Comparison of ENCODE assay signal across 26 cellular contexts in the genomic region with DNA sequence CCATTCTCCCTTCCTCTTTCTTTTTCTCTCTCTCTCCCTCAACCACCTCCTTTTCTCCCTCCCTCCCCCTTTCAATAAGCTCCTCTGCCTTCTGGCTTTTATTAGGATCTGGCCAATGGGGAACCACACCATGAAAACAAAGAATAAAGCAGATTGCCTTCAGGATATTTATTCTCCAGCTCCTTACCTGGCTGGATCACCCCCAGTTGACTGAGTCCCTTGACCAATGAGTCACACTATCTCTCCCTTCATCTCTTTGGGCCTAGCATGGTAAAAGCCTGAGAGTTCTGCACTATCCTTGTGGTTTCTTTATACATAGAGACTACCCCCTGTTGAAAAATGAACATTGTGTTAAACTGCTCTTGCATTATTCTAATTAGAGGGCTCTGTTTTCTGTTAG.
"Had no signal": no experiment of that assay in that cellular context is flagged by ENCODE, and none has a peak within 500 bp of the region (broad histone marks: within the 10 kb centered on the region; RNA-seq: fewer than 3 reads in every experiment).

No MANE protein-coding gene starts in this region.

- H3K4me1 Mint-ChIP-seq: naive thymus-derived CD8-positive, alpha-beta T cell; stimulated activated effector memory CD8-positive, alpha-beta T cell treated with anti-CD3 and anti-CD28 coated beads, Interleukin-12 subunit alpha, Interleukin-12 subunit beta, amount 100 ng/mL, for 72 hours had no signal

- H3K36me3 ChIP-seq: esophagus squamous epithelium, heart right ventricle, pancreas, right lobe of liver, stomach, tibial artery, upper lobe of left lung had no signal

- H3K27me3 ChIP-seq: esophagus squamous epithelium, heart right ventricle, pancreas, right lobe of liver, stomach, tibial artery, upper lobe of left lung had no signal

- H3K4me3 Mint-ChIP-seq: effector memory CD8-positive, alpha-beta T cell; naive thymus-derived CD8-positive, alpha-beta T cell; nephron progenitor cell; stimulated activated effector memory CD8-positive, alpha-beta T cell treated with anti-CD3 and anti-CD28 coated beads, Interleukin-12 subunit alpha, Interleukin-12 subunit beta, amount 100 ng/mL, for 72 hours had no signal

- H3K27ac ChIP-seq: esophagus squamous epithelium, heart right ventricle, pancreas, right lobe of liver, tibial artery, upper lobe of left lung had no signal

- H3K9me3 Mint-ChIP-seq: nephron progenitor cell had no signal

- H3K9me3 ChIP-seq: esophagus squamous epithelium, heart right ventricle, pancreas, right lobe of liver, stomach, tibial artery, upper lobe of left lung had no signal

- DNase-seq: cerebellar nuclear complex; cortex of kidney; effector memory CD8-positive, alpha-beta T cell; erythroblast; esophagus squamous epithelium; foreskin melanocyte; glutamatergic neuron; heart right ventricle; hypothalamus; kidney; naive thymus-derived CD8-positive, alpha-beta T cell; nephron progenitor cell; occipital lobe; pancreas; right lobe of liver; small intestine; stimulated activated CD4-positive, alpha-beta T cell treated with anti-CD3 and anti-CD28 coated beads, Interleukin-12 subunit alpha, Interleukin-12 subunit beta, amount 100 ng/mL, for 4 hours; stimulated activated CD4-positive, alpha-beta T cell treated with anti-CD3 and anti-CD28 coated beads, Interleukin-1b, Interleukin-23, amount 100 ng/mL, for 48 hours; stimulated activated CD4-positive, alpha-beta T cell treated with anti-CD3 and anti-CD28 coated beads, Interleukin-4, amount 100 ng/mL, for 1 hour; stimulated activated naive CD4-positive, alpha-beta T cell treated with Interleukin-2 at 50 U/mL for 16 hours; stomach; tibial artery; upper lobe of left lung had no signal

- H3K36me3 Mint-ChIP-seq: naive thymus-derived CD8-positive, alpha-beta T cell; stimulated activated effector memory CD8-positive, alpha-beta T cell treated with anti-CD3 and anti-CD28 coated beads, Interleukin-12 subunit alpha, Interleukin-12 subunit beta, amount 100 ng/mL, for 72 hours had no signal

- ATAC-seq: effector memory CD8-positive, alpha-beta T cell; heart right ventricle; left lobe of liver; naive thymus-derived CD8-positive, alpha-beta T cell; pancreas; right lobe of liver; stimulated activated effector memory CD8-positive, alpha-beta T cell treated with anti-CD3 and anti-CD28 coated beads, Interleukin-12 subunit alpha, Interleukin-12 subunit beta, amount 100 ng/mL, for 72 hours had no signal

- H3K4me1 ChIP-seq: esophagus squamous epithelium, heart right ventricle, pancreas, right lobe of liver, stomach, tibial artery, upper lobe of left lung had no signal

- H3K27me3 Mint-ChIP-seq: effector memory CD8-positive, alpha-beta T cell; naive thymus-derived CD8-positive, alpha-beta T cell had no signal

- H3K4me3 ChIP-seq: esophagus squamous epithelium, heart right ventricle, pancreas, right lobe of liver, stomach, tibial artery, upper lobe of left lung had no signal

- H3K27ac Mint-ChIP-seq: effector memory CD8-positive, alpha-beta T cell; naive thymus-derived CD8-positive, alpha-beta T cell; nephron progenitor cell; progenitor cell of endocrine pancreas; stimulated activated effector memory CD8-positive, alpha-beta T cell treated with anti-CD3 and anti-CD28 coated beads, Interleukin-12 subunit alpha, Interleukin-12 subunit beta, amount 100 ng/mL, for 72 hours had no signal
